ENCODE assay signal across 16 cellular contexts in genomic region chr2:177599072-177599688, GRCh38.
DNase-seq lines count a peak whose midpoint lies in the region; ATAC-seq and TF ChIP-seq lines count a peak whose summit lies in the region.
"Had no signal": no experiment of that assay in that cellular context is flagged by ENCODE, and none has a peak within 500 bp of the region (broad histone marks: within the 10 kb centered on the region; RNA-seq: fewer than 3 reads in every experiment).

No MANE protein-coding gene starts in this region.

- H3K4me3 Mint-ChIP-seq in WTC11 = no peak overlapping the region
- H3K4me3 Mint-ChIP-seq: CD14-positive monocyte had no signal

- H2BK5ac ChIP-seq in mesendoderm (ENCODE audit: low read length) = no peak overlapping the region

- H3K23ac ChIP-seq in mesendoderm (ENCODE audit: low read length) = no peak overlapping the region

- H3K27me3 ChIP-seq in skeletal muscle tissue (ENCODE audit: control insufficient read depth in 3 of 3, insufficient read depth in 3 of 3, low read length in 3 of 3) (no peaks in the 10 kb centered on the region), mesendoderm (ENCODE audit: insufficient read depth, low read length, poor library complexity) (no peaks in the 10 kb centered on the region)
- H3K27me3 ChIP-seq: thyroid gland had no signal

- no peak overlapping the region for H2BK15ac ChIP-seq in mesendoderm (replicated peaks; ENCODE audit: low read depth)

- H3K36me3 Mint-ChIP-seq in WTC11 = no peaks in the 10 kb centered on the region
- H3K36me3 Mint-ChIP-seq: CD14-positive monocyte had no signal

- peaks cover 23% of the 10 kb centered on the region for H3K4me1 Mint-ChIP-seq in WTC11
- H3K4me1 Mint-ChIP-seq: CD14-positive monocyte had no signal

- H4K5ac ChIP-seq in mesendoderm (ENCODE audit: low read length) = no peak overlapping the region

- H3K4me1 ChIP-seq in skeletal muscle tissue (ENCODE audit: control insufficient read depth in 3 of 3, insufficient read depth in 3 of 3, low read length in 3 of 3) = peaks cover 14 to 17% (median 16%) of the 10 kb centered on the region in 3 donors
- peaks cover 5% of the 10 kb centered on the region for H3K4me1 ChIP-seq in mesendoderm (ENCODE audit: control insufficient read depth, low read depth, low read length)
- H3K4me1 ChIP-seq: prostate gland, thyroid gland had no signal

- H3K18ac ChIP-seq in mesendoderm (ENCODE audit: low read length) = no peak overlapping the region

- no peak overlapping the region for H4K8ac ChIP-seq in mesendoderm (ENCODE audit: low read depth, low read length)

- H3K9ac ChIP-seq in skeletal muscle tissue (ENCODE audit: low read depth in 1 of 3, low read length in 3 of 3) (no peak overlapping the region), mesendoderm (ENCODE audit: low read length) (no peak overlapping the region)

- CTCF ChIA-PET in WTC11 (lab: Charles Lee) = no interaction called here

- peak; percentile 16 for DNase-seq in NCI-H82 (lab: John Stamatoyannopoulos, UW)
- DNase-seq in NCI-H82 treated with DMSO at 0.1 percent for 48 hours (lab: John Stamatoyannopoulos, UW; ENCODE audit: unreplicated experiment) = no peak
- DNase-seq in WTC11 (ENCODE audit: low spot score) = no peak
- no peak for DNase-seq in left lobe of liver (ENCODE audit: low spot score)
- DNase-seq in activated T-cell treated with anti-CD3 and anti-CD28 coated beads, Interleukin-2, amount 50 U/mL, for 1 hour = no peak
- no peak for DNase-seq in DMS 273 (lab: John Stamatoyannopoulos, UW; ENCODE audit: unreplicated experiment)
- DNase-seq in mesendoderm = no peak
- DNase-seq: activated gamma-delta T cell, erythroblast, NCI-H146, thyroid gland had no signal

- WGBS in mesendoderm (ENCODE audit: extremely low coverage, insufficient coverage, low lambda C conversion rate) = no CpG with 5 or more reads among the region's 3 CpGs

- H3K9me3 Mint-ChIP-seq in WTC11 = no peaks in the 10 kb centered on the region

- no peak overlapping the region for H3K56ac ChIP-seq in mesendoderm (ENCODE audit: low read length)

- H3K79me1 ChIP-seq in mesendoderm (ENCODE audit: low read length) = no peaks in the 10 kb centered on the region

- POLR2A ChIA-PET in WTC11 (lab: Charles Lee) = no interaction called here

- H3K4me2 ChIP-seq in mesendoderm (ENCODE audit: low read length) = no peak overlapping the region

- no peaks in the 10 kb centered on the region; the same call in 1 of the 2 replicates for H3K27me3 Mint-ChIP-seq in WTC11 (ENCODE audit: low read depth)

- H3K27ac Mint-ChIP-seq in WTC11 = no peak overlapping the region
- H3K27ac Mint-ChIP-seq: CD14-positive monocyte had no signal

- no peak overlapping the region for H2BK120ac ChIP-seq in mesendoderm (ENCODE audit: low read depth, low read length)

- TF ChIP-seq CTCF in WTC11 (IDR thresholded peaks at IDR 0.05) = no peak

- H2AK5ac ChIP-seq in mesendoderm (ENCODE audit: low read length) = no peak overlapping the region

- no peak overlapping the region for H3K4ac ChIP-seq in mesendoderm (ENCODE audit: low read depth, low read length)

- no peaks in the 10 kb centered on the region for H3K36me3 ChIP-seq in skeletal muscle tissue (ENCODE audit: control insufficient read depth in 3 of 3, insufficient read depth in 3 of 3, low read length in 3 of 3)
- no peaks in the 10 kb centered on the region for H3K36me3 ChIP-seq in mesendoderm (ENCODE audit: control insufficient read depth, insufficient read depth, low read length)
- H3K36me3 ChIP-seq: prostate gland, thyroid gland had no signal

- no peak overlapping the region for H3K4me3 ChIP-seq in skeletal muscle tissue (ENCODE audit: low read length in 3 of 3)
- H3K4me3 ChIP-seq in mesendoderm (ENCODE audit: low read length) = no peak overlapping the region
- H3K4me3 ChIP-seq: prostate gland, thyroid gland had no signal

- no peaks in the 10 kb centered on the region for H3K79me2 ChIP-seq in mesendoderm (ENCODE audit: control insufficient read depth, insufficient read depth, low read length)

- ATAC-seq in WTC11 (peak; percentile 32; the same call in 1 of the 2 replicates), left lobe of liver (peak; percentile 59)
- ATAC-seq: Panc1 had no signal

- no peaks in the 10 kb centered on the region for H3K9me3 ChIP-seq in skeletal muscle tissue (ENCODE audit: control insufficient read depth in 3 of 3, low read length in 3 of 3)
- H3K9me3 ChIP-seq: prostate gland, thyroid gland had no signal

- H3K27ac ChIP-seq in skeletal muscle tissue (ENCODE audit: low read depth, low read length) = peak overlapping the region; percentile 66
- no peak overlapping the region for H3K27ac ChIP-seq in mesendoderm (ENCODE audit: low read depth, low read length)
- H3K27ac ChIP-seq: coronary artery, prostate gland, thyroid gland had no signal

TF ChIP-seq in WTC11, 78 proteins besides CTCF, POLR2A, EP300 and RAD21:
- no peak for TF ChIP-seq NR1H2 (CRISPR knock-in tag; IDR thresholded peaks at IDR 0.05)
- TF ChIP-seq ZNF138 (CRISPR knock-in tag; conservative IDR thresholded peaks at IDR 0.05) = no peak
- no peak for TF ChIP-seq ZNF232 (CRISPR knock-in tag; IDR thresholded peaks at IDR 0.05)
- TF ChIP-seq ZNF121 (CRISPR knock-in tag; IDR thresholded peaks at IDR 0.05) = no peak
- no peak for TF ChIP-seq TEAD4 (CRISPR knock-in tag; IDR thresholded peaks at IDR 0.05)
- no peak for TF ChIP-seq SP1 (CRISPR knock-in tag; conservative IDR thresholded peaks at IDR 0.05)
- TF ChIP-seq ESRRA (CRISPR knock-in tag; IDR thresholded peaks at IDR 0.05; ENCODE audit: borderline replicate concordance) = no peak
- no peak for TF ChIP-seq ATF2 (CRISPR knock-in tag; IDR thresholded peaks at IDR 0.05; ENCODE audit: borderline replicate concordance, low read depth)
- no peak for TF ChIP-seq SOX15 (CRISPR knock-in tag; IDR thresholded peaks at IDR 0.05)
- TF ChIP-seq CREB1 (CRISPR knock-in tag; IDR thresholded peaks at IDR 0.05) = no peak
- no peak for TF ChIP-seq PRRX2 (CRISPR knock-in tag; IDR thresholded peaks at IDR 0.05)
- no peak for TF ChIP-seq IRF1 (CRISPR knock-in tag; IDR thresholded peaks at IDR 0.05)
- TF ChIP-seq CBFB (CRISPR knock-in tag; IDR thresholded peaks at IDR 0.05; ENCODE audit: low read depth) = no peak
- TF ChIP-seq ZNF425 (CRISPR knock-in tag; conservative IDR thresholded peaks at IDR 0.05) = no peak
- TF ChIP-seq JUN (CRISPR knock-in tag; IDR thresholded peaks at IDR 0.05) = no peak
- TF ChIP-seq GRHL2 (CRISPR knock-in tag; IDR thresholded peaks at IDR 0.05; ENCODE audit: insufficient replicate concordance, severe bottlenecking) = no peak
- TF ChIP-seq GABPB1 (CRISPR knock-in tag; IDR thresholded peaks at IDR 0.05) = no peak
TF ChIP-seq in WTC11: peak in this region for 0.
